Comparison of ENCODE assay signal across 23 cellular contexts in the genomic region with DNA sequence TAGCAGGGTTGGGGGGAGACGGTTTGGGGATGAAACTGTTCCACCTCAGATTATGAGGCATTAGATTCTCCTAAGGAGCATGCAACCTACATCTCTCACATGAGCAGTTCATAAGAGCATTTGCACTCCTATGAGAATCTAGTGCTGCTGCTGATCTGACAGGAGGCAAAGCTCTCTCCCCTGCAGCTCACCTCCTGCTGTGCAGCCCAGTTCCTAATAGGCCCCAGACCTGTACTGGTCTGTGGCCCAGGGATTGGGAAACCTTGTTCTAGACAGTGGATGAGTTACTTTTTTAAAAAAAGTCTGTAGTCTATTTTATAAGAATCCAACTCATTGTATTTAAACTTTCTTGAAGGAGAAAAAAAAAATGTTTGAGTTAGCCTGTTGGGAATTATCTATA.
DNase-seq lines count a peak whose midpoint lies in the region; ATAC-seq and TF ChIP-seq lines count a peak whose summit lies in the region.
"Had no signal": no experiment of that assay in that cellular context is flagged by ENCODE, and none has a peak within 500 bp of the region (broad histone marks: within the 10 kb centered on the region; RNA-seq: fewer than 3 reads in every experiment).

No MANE protein-coding gene starts in this region.

- no peaks in the 10 kb centered on the region for H3K9me3 ChIP-seq in breast epithelium
- H3K9me3 ChIP-seq: A549, BE2C, HAP-1 had no signal

- POLR2A ChIA-PET in MCF 10A (lab: Yijun Ruan, JAX), result no interaction called here

- H3K9me3 Mint-ChIP-seq in MCF 10A (ENCODE audit: unreplicated experiment), result no peaks in the 10 kb centered on the region
- H3K9me3 Mint-ChIP-seq in natural killer cell, result no peaks in the 10 kb centered on the region
- peaks cover 0 to 4% of the 10 kb centered on the region in 2 donors for H3K9me3 Mint-ChIP-seq in stimulated activated naive B cell treated with anti-CD40 and anti-IgM and Interleukin-4, amounts not matched to agents 10 μg/mL and 1 μg/mL and 100 μg/mL, for 72 hours

- CTCF ChIA-PET in MCF 10A (lab: Yijun Ruan, JAX), result interaction anchor here (1.0 kb wide), 1 partner anchor 81 kb away, joined by 3 read pairs; no protein-coding TSS in a partner anchor

- no peak overlapping the region for H3K4me3 ChIP-seq in breast epithelium
- H3K4me3 ChIP-seq in choroid plexus epithelial cell (ENCODE audit: low read depth, low read length), result no peak overlapping the region
- H3K4me3 ChIP-seq: A549; BLaER1 treated with 17β-estradiol and CSF1 and Interleukin-3, amounts not matched to agents 10 nM and 100 nM; GM12878; HAP-1 had no signal

- peaks cover 12% of the 10 kb centered on the region for H3K4me1 Mint-ChIP-seq in MCF 10A (ENCODE audit: insufficient read depth, unreplicated experiment)
- peaks cover 10 to 18% of the 10 kb centered on the region in 2 donors for H3K4me1 Mint-ChIP-seq in natural killer cell
- H3K4me1 Mint-ChIP-seq in stimulated activated naive B cell treated with anti-CD40 and anti-IgM and Interleukin-4, amounts not matched to agents 10 μg/mL and 1 μg/mL and 100 μg/mL, for 72 hours, result peaks cover 2 to 11% of the 10 kb centered on the region in 2 donors

- H3K27ac Mint-ChIP-seq in MCF 10A (ENCODE audit: low read depth, unreplicated experiment), result no peak overlapping the region
- no peak overlapping the region for H3K27ac Mint-ChIP-seq in natural killer cell
- no peak overlapping the region for H3K27ac Mint-ChIP-seq in stimulated activated naive B cell treated with anti-CD40 and anti-IgM and Interleukin-4, amounts not matched to agents 10 μg/mL and 1 μg/mL and 100 μg/mL, for 72 hours
- H3K27ac Mint-ChIP-seq: CD14-positive monocyte; CD4-positive, alpha-beta T cell; CD8-positive, alpha-beta memory T cell had no signal

- H3K27ac ChIP-seq in breast epithelium, result no peak overlapping the region
- H3K27ac ChIP-seq: A549; BLaER1 treated with 17β-estradiol and CSF1 and Interleukin-3, amounts not matched to agents 10 nM and 100 nM had no signal

- no peaks in the 10 kb centered on the region for H3K27me3 Mint-ChIP-seq in MCF 10A (ENCODE audit: insufficient read depth, unreplicated experiment)
- no peaks in the 10 kb centered on the region for H3K27me3 Mint-ChIP-seq in natural killer cell (ENCODE audit: low read depth in 2 of 2)
- H3K27me3 Mint-ChIP-seq in stimulated activated naive B cell treated with anti-CD40 and anti-IgM and Interleukin-4, amounts not matched to agents 10 μg/mL and 1 μg/mL and 100 μg/mL, for 72 hours, result peaks cover 6 to 8% of the 10 kb centered on the region in 2 donors
- H3K27me3 Mint-ChIP-seq: CD4-positive, alpha-beta T cell had no signal

- no TSS peak for BruUV-seq in MCF 10A (replicated peaks; lab: Mats Ljungman, UMichigan)

- H3K4me1 ChIP-seq in breast epithelium, result no peaks in the 10 kb centered on the region
- H3K4me1 ChIP-seq: BE2C had no signal

- intact Hi-C loops in MCF 10A (cut with micrococcal nuclease), result no loop called here
- intact Hi-C loops in breast epithelium (cut with DNase I; ENCODE audit: low total_unique reads), result no loop called here
- intact Hi-C loops in natural killer cell (cut with micrococcal nuclease), result no loop called here

- H3K4me3 Mint-ChIP-seq in MCF 10A (ENCODE audit: unreplicated experiment), result no peak overlapping the region
- H3K4me3 Mint-ChIP-seq in natural killer cell, result no peak overlapping the region
- no peak overlapping the region for H3K4me3 Mint-ChIP-seq in stimulated activated naive B cell treated with anti-CD40 and anti-IgM and Interleukin-4, amounts not matched to agents 10 μg/mL and 1 μg/mL and 100 μg/mL, for 72 hours
- H3K4me3 Mint-ChIP-seq: CD14-positive monocyte; CD4-positive, alpha-beta T cell; CD8-positive, alpha-beta memory T cell had no signal

- H3K36me3 Mint-ChIP-seq in MCF 10A (ENCODE audit: insufficient read depth, unreplicated experiment), result no peaks in the 10 kb centered on the region
- no peaks in the 10 kb centered on the region for H3K36me3 Mint-ChIP-seq in natural killer cell
- peaks cover 0 to 2% of the 10 kb centered on the region in 2 donors for H3K36me3 Mint-ChIP-seq in stimulated activated naive B cell treated with anti-CD40 and anti-IgM and Interleukin-4, amounts not matched to agents 10 μg/mL and 1 μg/mL and 100 μg/mL, for 72 hours
- H3K36me3 Mint-ChIP-seq: CD14-positive monocyte had no signal

- no peak for ATAC-seq in natural killer cell
- ATAC-seq in stimulated activated naive B cell treated with anti-CD40 and anti-IgM and Interleukin-4, amounts not matched to agents 10 μg/mL and 1 μg/mL and 100 μg/mL, for 72 hours (replicated peaks), result no peak
- ATAC-seq: A549, GM12878 had no signal

- DNase-seq in MCF 10A (ENCODE audit: unreplicated experiment) (peak; percentile 2), breast epithelium (ENCODE audit: low spot score in 2 of 2) (no peak), NCI-H69 (lab: John Stamatoyannopoulos, UW) (peak; percentile 27), choroid plexus epithelial cell (ENCODE audit: low read depth) (peak; percentile 77), natural killer cell (no peak)
- no peak for DNase-seq in activated CD4-positive, alpha-beta T cell treated with anti-CD3 and anti-CD28 coated beads for 1 hour
- no peak for DNase-seq in stimulated activated naive B cell treated with anti-CD40 and anti-IgM and Interleukin-4, amounts not matched to agents 10 μg/mL and 1 μg/mL and 100 μg/mL, for 72 hours
- DNase-seq: 8988T; ACHN; AML-193; BE2C; CD4-positive, alpha-beta T cell; CD8-positive, alpha-beta memory T cell; DMS 273 treated with DMSO at 0.1 percent for 48 hours; DMS79; EL; GDM1; GOT3 had no signal

- no peak for TF ChIP-seq POLR2A in breast epithelium (IDR thresholded peaks at IDR 0.05)

- no peak for TF ChIP-seq CTCF in MCF 10A (IDR thresholded peaks at IDR 0.05; ENCODE audit: unreplicated experiment)
- no peak for TF ChIP-seq CTCF in breast epithelium (IDR thresholded peaks at IDR 0.05)
- no peak for TF ChIP-seq CTCF in choroid plexus epithelial cell (conservative IDR thresholded peaks at IDR 0.05; ENCODE audit: low read depth, low read length)
- no peak for TF ChIP-seq CTCF in natural killer cell (IDR thresholded peaks at IDR 0.05)

- no peaks in the 10 kb centered on the region for H3K27me3 ChIP-seq in breast epithelium
- H3K27me3 ChIP-seq: BE2C; BLaER1 treated with 17β-estradiol and CSF1 and Interleukin-3, amounts not matched to agents 10 nM and 100 nM had no signal

- H3K36me3 ChIP-seq in breast epithelium, result no peaks in the 10 kb centered on the region
- H3K36me3 ChIP-seq: BE2C; BLaER1 treated with 17β-estradiol and CSF1 and Interleukin-3, amounts not matched to agents 10 nM and 100 nM; HAP-1 had no signal

Comparison
In these comparisons a context has a peak if more than half of its experiments do, and no peak if none do; other contexts are left out.
1. DNase-seq: peak in MCF 10A (single experiment), NCI-H69 (single experiment) and choroid plexus epithelial cell (single experiment); none in breast epithelium (0 of 2), natural killer cell (single experiment), activated CD4-positive, alpha-beta T cell treated with anti-CD3 and anti-CD28 coated beads for 1 hour (single experiment) and stimulated activated naive B cell treated with anti-CD40 and anti-IgM and Interleukin-4, amounts not matched to agents 10 μg/mL and 1 μg/mL and 100 μg/mL, for 72 hours (single experiment).